ENCODE assay signal across 1 cellular context in the genomic region with DNA sequence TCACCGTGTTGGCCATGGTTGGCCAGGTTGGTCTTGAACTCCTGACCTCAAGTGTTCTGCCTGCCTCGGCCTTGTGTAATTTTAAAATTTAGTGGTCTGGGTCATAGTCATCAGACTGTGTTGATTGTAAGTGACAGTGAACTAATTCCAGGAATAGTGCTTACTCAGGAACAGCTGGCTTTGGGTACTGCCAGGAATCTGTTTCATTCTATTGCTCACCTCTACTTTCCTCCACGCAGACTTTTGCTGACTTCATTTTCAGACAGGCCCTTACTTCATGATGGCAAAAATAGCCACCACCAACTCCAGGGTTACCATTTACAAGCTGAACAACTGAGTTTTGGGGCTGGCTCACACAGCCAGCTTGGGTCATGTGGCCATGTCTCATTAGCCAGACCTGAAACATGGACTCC.
A peak's percentile ranks its signal among the peaks of the same experiment; 100 is the strongest.
TF ChIP-seq lines count a peak whose summit lies in the region.

No MANE protein-coding gene starts in this region.

TF ChIP-seq in K562, 482 proteins besides CTCF, POLR2A, EP300 and RAD21 (continued from another document and continues in another):
- TF ChIP-seq, protein P1, sequence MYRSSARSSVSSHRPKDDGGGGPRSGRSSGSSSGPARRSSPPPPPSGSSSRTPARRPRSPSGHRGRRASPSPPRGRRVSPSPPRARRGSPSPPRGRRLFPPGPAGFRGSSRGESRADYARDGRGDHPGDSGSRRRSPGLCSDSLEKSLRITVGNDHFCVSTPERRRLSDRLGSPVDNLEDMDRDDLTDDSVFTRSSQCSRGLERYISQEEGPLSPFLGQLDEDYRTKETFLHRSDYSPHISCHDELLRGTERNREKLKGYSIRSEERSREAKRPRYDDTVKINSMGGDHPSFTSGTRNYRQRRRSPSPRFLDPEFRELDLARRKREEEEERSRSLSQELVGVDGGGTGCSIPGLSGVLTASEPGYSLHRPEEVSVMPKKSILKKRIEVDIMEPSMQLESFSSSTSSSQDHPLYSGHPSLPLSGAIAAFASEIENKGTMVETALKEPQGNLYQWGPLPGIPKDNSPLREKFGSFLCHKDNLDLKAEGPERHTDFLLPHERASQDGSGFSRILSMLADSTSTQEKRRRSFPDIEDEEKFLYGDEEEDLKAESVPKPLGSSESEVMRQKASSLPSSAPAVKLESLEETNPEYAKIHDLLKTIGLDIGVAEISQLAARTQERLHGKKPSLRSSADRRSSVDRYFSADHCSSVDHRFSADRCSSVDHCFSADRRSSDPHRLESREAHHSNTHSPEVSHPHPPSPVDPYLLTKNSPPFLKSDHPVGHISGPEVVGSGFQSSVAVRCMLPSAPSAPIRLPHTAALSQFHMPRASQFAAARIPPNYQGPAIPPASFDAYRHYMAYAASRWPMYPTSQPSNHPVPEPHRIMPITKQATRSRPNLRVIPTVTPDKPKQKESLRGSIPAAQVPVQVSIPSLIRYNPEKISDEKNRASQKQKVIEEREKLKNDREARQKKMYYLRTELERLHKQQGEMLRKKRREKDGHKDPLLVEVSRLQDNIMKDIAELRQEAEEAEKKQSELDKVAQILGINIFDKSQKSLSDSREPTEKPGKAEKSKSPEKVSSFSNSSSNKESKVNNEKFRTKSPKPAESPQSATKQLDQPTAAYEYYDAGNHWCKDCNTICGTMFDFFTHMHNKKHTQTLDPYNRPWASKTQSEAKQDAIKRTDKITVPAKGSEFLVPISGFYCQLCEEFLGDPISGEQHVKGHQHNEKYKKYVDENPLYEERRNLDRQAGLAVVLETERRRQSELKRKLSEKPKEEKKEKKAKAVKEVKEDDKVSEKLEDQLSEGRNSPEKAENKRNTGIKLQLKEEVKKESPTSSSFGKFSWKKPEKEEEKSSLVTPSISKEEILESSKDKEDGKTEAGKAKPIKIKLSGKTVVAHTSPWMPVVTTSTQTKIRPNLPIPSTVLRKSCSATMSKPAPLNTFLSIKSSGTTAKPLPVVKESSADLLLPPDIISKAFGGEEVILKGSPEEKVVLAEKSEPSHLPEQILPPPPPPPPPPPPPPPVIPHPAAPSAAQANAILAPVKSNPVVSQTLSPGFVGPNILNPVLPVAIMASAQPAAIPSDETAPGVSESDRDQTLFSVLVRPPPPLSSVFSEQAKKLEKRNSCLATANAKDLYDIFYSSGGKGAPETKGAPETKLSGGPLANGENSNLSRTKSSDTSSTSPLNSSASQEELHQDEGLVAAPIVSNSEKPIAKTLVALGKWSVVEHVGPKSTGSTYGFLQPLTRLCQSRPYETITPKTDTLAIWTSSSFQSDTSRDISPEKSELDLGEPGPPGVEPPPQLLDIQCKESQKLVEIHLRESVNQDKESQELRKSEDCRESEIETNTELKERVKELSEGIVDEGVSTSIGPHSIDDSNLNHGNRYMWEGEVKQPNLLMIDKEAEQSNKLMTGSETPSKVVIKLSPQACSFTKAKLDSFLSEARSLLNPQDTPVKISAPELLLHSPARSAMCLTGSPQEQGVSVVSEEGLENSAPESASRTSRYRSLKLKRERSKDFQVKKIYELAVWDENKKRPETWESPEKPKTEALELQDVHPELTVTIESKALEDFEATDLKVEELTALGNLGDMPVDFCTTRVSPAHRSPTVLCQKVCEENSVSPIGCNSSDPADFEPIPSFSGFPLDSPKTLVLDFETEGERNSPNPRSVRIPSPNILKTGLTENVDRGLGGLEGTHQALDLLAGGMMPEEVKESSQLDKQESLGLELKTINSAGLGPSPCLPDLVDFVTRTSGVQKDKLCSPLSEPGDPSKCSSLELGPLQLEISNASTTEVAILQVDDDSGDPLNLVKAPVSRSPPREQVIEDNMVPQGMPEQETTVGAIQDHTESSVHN (IDR thresholded peaks at IDR 0.05; ENCODE audit: borderline replicate concordance in 1 of 2, low read depth in 1 of 2), result peak in 1 of 2 experiments; percentile 52; a peak in 1 of 4 replicates
- no peak for TF ChIP-seq TAF15 (IDR thresholded peaks at IDR 0.05; ENCODE audit: low read depth, low read length)
- no peak for TF ChIP-seq HDAC6 (IDR thresholded peaks at IDR 0.05; ENCODE audit: low read depth, low read length)
- TF ChIP-seq, protein P2, sequence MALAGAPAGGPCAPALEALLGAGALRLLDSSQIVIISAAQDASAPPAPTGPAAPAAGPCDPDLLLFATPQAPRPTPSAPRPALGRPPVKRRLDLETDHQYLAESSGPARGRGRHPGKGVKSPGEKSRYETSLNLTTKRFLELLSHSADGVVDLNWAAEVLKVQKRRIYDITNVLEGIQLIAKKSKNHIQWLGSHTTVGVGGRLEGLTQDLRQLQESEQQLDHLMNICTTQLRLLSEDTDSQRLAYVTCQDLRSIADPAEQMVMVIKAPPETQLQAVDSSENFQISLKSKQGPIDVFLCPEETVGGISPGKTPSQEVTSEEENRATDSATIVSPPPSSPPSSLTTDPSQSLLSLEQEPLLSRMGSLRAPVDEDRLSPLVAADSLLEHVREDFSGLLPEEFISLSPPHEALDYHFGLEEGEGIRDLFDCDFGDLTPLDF (CRISPR knock-in tag; IDR thresholded peaks at IDR 0.05), result no peak
- TF ChIP-seq HEY1 (CRISPR knock-in tag; IDR thresholded peaks at IDR 0.05; ENCODE audit: borderline replicate concordance), result no peak
- TF ChIP-seq TAF7 (tag; IDR thresholded peaks at IDR 0.05), result no peak
- TF ChIP-seq SRSF3 (IDR thresholded peaks at IDR 0.05; ENCODE audit: insufficient read depth, low read length), result no peak
- no peak for TF ChIP-seq HNRNPH1 (optimal IDR thresholded peaks at IDR 0.05; ENCODE audit: low read depth, low read length)
- peak; percentile 49; the same call in 1 of the 2 replicates for TF ChIP-seq ARID1B (IDR thresholded peaks at IDR 0.05)
- TF ChIP-seq JUN (IDR thresholded peaks at IDR 0.05; ENCODE audit: borderline replicate concordance, low read depth, low read length), result 0 out of 2 replicates have a peak, but pooled peaks have one; percentile 5
- TF ChIP-seq JUN (CRISPR knock-in tag; IDR thresholded peaks at IDR 0.05; ENCODE audit: borderline replicate concordance), result no peak
- no peak for TF ChIP-seq ZNF75A (CRISPR knock-in tag; IDR thresholded peaks at IDR 0.05)
- TF ChIP-seq NCOA6 (IDR thresholded peaks at IDR 0.05), result no peak
- TF ChIP-seq, protein P3, sequence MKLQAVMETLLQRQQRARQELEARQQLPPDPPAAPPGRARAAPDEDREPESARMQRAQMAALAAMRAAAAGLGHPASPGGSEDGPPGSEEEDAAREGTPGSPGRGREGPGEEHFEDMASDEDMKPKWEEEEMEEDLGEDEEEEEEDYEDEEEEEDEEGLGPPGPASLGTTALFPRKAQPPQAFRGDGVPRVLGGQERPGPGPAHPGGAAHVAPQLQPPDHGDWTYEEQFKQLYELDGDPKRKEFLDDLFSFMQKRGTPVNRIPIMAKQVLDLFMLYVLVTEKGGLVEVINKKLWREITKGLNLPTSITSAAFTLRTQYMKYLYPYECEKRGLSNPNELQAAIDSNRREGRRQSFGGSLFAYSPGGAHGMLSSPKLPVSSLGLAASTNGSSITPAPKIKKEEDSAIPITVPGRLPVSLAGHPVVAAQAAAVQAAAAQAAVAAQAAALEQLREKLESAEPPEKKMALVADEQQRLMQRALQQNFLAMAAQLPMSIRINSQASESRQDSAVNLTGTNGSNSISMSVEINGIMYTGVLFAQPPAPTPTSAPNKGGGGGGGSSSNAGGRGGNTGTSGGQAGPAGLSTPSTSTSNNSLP (IDR thresholded peaks at IDR 0.05; ENCODE audit: borderline replicate concordance, low read depth, low read length), result no peak
- TF ChIP-seq NFATC3 (IDR thresholded peaks at IDR 0.05), result no peak
- TF ChIP-seq, protein P4, sequence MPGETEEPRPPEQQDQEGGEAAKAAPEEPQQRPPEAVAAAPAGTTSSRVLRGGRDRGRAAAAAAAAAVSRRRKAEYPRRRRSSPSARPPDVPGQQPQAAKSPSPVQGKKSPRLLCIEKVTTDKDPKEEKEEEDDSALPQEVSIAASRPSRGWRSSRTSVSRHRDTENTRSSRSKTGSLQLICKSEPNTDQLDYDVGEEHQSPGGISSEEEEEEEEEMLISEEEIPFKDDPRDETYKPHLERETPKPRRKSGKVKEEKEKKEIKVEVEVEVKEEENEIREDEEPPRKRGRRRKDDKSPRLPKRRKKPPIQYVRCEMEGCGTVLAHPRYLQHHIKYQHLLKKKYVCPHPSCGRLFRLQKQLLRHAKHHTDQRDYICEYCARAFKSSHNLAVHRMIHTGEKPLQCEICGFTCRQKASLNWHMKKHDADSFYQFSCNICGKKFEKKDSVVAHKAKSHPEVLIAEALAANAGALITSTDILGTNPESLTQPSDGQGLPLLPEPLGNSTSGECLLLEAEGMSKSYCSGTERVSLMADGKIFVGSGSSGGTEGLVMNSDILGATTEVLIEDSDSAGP (CRISPR knock-in tag; IDR thresholded peaks at IDR 0.05), result no peak
- TF ChIP-seq, protein P5, sequence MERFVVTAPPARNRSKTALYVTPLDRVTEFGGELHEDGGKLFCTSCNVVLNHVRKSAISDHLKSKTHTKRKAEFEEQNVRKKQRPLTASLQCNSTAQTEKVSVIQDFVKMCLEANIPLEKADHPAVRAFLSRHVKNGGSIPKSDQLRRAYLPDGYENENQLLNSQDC (CRISPR knock-in tag; IDR thresholded peaks at IDR 0.05), result no peak
- TF ChIP-seq NR2C2 (CRISPR knock-in tag; IDR thresholded peaks at IDR 0.05), result no peak
- TF ChIP-seq NR2C2 (tag; IDR thresholded peaks at IDR 0.05), result peak; percentile 63
- TF ChIP-seq TCFL5 (CRISPR knock-in tag; conservative IDR thresholded peaks at IDR 0.05), result no peak
- no peak for TF ChIP-seq OTX1 (CRISPR knock-in tag; IDR thresholded peaks at IDR 0.05)
- no peak for TF ChIP-seq WHSC1 (IDR thresholded peaks at IDR 0.05; ENCODE audit: low read length)
- TF ChIP-seq SMARCC2 (IDR thresholded peaks at IDR 0.05; ENCODE audit: low read depth), result no peak
- TF ChIP-seq, protein P6, sequence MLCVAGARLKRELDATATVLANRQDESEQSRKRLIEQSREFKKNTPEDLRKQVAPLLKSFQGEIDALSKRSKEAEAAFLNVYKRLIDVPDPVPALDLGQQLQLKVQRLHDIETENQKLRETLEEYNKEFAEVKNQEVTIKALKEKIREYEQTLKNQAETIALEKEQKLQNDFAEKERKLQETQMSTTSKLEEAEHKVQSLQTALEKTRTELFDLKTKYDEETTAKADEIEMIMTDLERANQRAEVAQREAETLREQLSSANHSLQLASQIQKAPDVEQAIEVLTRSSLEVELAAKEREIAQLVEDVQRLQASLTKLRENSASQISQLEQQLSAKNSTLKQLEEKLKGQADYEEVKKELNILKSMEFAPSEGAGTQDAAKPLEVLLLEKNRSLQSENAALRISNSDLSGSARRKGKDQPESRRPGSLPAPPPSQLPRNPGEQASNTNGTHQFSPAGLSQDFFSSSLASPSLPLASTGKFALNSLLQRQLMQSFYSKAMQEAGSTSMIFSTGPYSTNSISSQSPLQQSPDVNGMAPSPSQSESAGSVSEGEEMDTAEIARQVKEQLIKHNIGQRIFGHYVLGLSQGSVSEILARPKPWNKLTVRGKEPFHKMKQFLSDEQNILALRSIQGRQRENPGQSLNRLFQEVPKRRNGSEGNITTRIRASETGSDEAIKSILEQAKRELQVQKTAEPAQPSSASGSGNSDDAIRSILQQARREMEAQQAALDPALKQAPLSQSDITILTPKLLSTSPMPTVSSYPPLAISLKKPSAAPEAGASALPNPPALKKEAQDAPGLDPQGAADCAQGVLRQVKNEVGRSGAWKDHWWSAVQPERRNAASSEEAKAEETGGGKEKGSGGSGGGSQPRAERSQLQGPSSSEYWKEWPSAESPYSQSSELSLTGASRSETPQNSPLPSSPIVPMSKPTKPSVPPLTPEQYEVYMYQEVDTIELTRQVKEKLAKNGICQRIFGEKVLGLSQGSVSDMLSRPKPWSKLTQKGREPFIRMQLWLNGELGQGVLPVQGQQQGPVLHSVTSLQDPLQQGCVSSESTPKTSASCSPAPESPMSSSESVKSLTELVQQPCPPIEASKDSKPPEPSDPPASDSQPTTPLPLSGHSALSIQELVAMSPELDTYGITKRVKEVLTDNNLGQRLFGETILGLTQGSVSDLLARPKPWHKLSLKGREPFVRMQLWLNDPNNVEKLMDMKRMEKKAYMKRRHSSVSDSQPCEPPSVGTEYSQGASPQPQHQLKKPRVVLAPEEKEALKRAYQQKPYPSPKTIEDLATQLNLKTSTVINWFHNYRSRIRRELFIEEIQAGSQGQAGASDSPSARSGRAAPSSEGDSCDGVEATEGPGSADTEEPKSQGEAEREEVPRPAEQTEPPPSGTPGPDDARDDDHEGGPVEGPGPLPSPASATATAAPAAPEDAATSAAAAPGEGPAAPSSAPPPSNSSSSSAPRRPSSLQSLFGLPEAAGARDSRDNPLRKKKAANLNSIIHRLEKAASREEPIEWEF (CRISPR knock-in tag; IDR thresholded peaks at IDR 0.05), result no peak
- no peak for TF ChIP-seq TBL1XR1 (IDR thresholded peaks at IDR 0.05; ENCODE audit: low read length in 2 of 2)
